17 cellular contexts compared by ENCODE assay signal in the genomic region with DNA sequence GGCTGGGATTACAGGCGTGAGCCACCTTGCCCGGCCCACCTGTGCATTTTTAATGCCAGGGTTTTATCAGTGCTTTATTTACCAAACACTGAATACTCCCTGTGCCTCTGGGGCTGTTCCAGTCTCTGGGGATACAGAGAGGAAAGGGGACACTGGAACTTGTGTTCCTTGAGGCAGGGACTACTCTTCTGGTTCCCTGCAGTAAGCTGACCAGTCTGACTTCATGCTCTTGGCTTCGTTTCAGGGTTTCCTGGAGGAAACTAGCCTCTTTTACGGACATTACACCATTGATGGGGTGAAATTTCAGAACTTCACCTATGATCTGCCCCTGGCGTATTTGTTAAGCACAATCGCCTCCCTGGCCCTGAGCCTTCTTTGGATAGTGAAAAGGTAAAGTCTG. TPM values are rescaled to one million over a fixed set of nuclear protein-coding genes. Genes with fewer than 3 reads are reported as not detected.
"Had no signal": no experiment of that assay in that cellular context is flagged by ENCODE, and none has a peak within 500 bp of the region (broad histone marks: within the 10 kb centered on the region; RNA-seq: fewer than 3 reads in every experiment).

No MANE protein-coding gene starts in this region.

- H3K4me3 ChIP-seq: esophagus squamous epithelium, left lung, lung, psoas muscle, suprapubic skin, thyroid gland, vagina had no signal

- H3K4me1 ChIP-seq: esophagus squamous epithelium, left lung, psoas muscle, thyroid gland, vagina had no signal

- H3K27ac ChIP-seq: esophagus squamous epithelium, left lung, neutrophil, psoas muscle, suprapubic skin, thyroid gland, vagina had no signal

- H3K36me3 ChIP-seq: esophagus squamous epithelium, neutrophil, suprapubic skin, thyroid gland, vagina had no signal

- H3K27me3 ChIP-seq: esophagus squamous epithelium, left lung, neutrophil, suprapubic skin, thyroid gland, vagina had no signal

- DNase-seq: central memory CD4-positive, alpha-beta T cell; effector memory CD8-positive, alpha-beta T cell; esophagus squamous epithelium; foreskin melanocyte; islet precursor cell; left lung; mesendoderm; naive thymus-derived CD4-positive, alpha-beta T cell; psoas muscle; small intestine; stimulated activated CD4-positive, alpha-beta T cell treated with anti-CD3 and anti-CD28 coated beads, Interleukin-12 subunit alpha, Interleukin-12 subunit beta, amount 100 ng/mL, for 4 hours; stimulated activated naive CD8-positive, alpha-beta T cell treated with anti-CD3 and anti-CD28 coated beads, Interleukin-15, Interleukin-2, amounts not matched to agents 100 U/mL and 50 U/mL, for 24 hours; thyroid gland had no signal

- ATAC-seq: effector memory CD8-positive, alpha-beta T cell; left lung; naive thymus-derived CD4-positive, alpha-beta T cell; psoas muscle; stimulated activated naive CD8-positive, alpha-beta T cell treated with anti-CD3 and anti-CD28 coated beads, Interleukin-15, Interleukin-2, amounts not matched to agents 100 U/mL and 50 U/mL, for 24 hours had no signal

- H3K9me3 ChIP-seq: esophagus squamous epithelium, left lung, neutrophil, psoas muscle, suprapubic skin, thyroid gland, vagina had no signal

RNA-seq across cellular contexts. Expression of a gene that starts 46.2 kb away (rescaled TPM):
- polyA plus RNA-seq: naive thymus-derived CD4-positive, alpha-beta T cell had no signal
